1 cellular context compared by ENCODE assay signal in genomic region chr22:40107244-40107643, GRCh38.
TF ChIP-seq lines count a peak whose summit lies in the region.

No MANE protein-coding gene starts in this region.

TF ChIP-seq in WTC11, 78 proteins besides CTCF, POLR2A, EP300 and RAD21 (continued from another document):
- no peak for TF ChIP-seq E2F4 (CRISPR knock-in tag; IDR thresholded peaks at IDR 0.05; ENCODE audit: borderline replicate concordance, low read depth)
- TF ChIP-seq ZNF281 (CRISPR knock-in tag; IDR thresholded peaks at IDR 0.05) = no peak
